8 cellular contexts compared by ENCODE assay signal in genomic region chr1:1511533-1512285, GRCh38. TPM values are rescaled to one million over a fixed set of nuclear protein-coding genes. Genes with fewer than 3 reads are reported as not detected.
DNase-seq lines count a peak whose midpoint lies in the region; ATAC-seq, FAIRE-seq and TF ChIP-seq lines count a peak whose summit lies in the region.

ATAD3A (plus strand) TSS chr1:1512162; CDS start chr1:1512269, 107 bp downstream.

- TF ChIP-seq CTCF in pancreas (IDR thresholded peaks at IDR 0.05) (no peak), thyroid gland (IDR thresholded peaks at IDR 0.05) (peak in 1 of 6 experiments; percentile 18)

- H3K4me1 ChIP-seq in pancreas (peaks cover 3 to 5% (median 4%) of the 10 kb centered on the region in 3 donors), thyroid gland (peaks cover 4 to 6% of the 10 kb centered on the region in 2 donors)

- H3K27ac ChIP-seq in pancreas: peak within 1 kb of the TSS; percentile 74 to 90 (median 86)
- H3K27ac ChIP-seq in thyroid gland: peak within 1 kb of the TSS; percentile 55 to 91 (median 87)

- H3K27me3 ChIP-seq in pancreas (no peaks in the 10 kb centered on the region), thyroid gland (no peaks in the 10 kb centered on the region)

- peak; percentile 98 for FAIRE-seq in GM12892 (lab: Jason Lieb, UNC)
- no peak for FAIRE-seq in pancreas (lab: Jason Lieb, UNC)

- ATAC-seq in HG02840 (IDR thresholded peaks at IDR 0.05; ENCODE audit: low FRiP score, unreplicated experiment) (peak; percentile 88), Right ventricle myocardium inferior (peak; percentile 97), pancreas (peak; percentile 97 to 99 (median 97))

- DNase-seq in GM12892 (ENCODE audit: insufficient read length) (peak; percentile 97), NCI-H1436 (lab: John Stamatoyannopoulos, UW) (peak; percentile 95), SW480 (ENCODE audit: low spot score) (peak; percentile 96), Right ventricle myocardium inferior (ENCODE audit: missing footprints) (peak; percentile 100), pancreas (peak; percentile 97 to 100 (median 98)), thyroid gland (peak; percentile 99)
- DNase-seq in activated naive CD8-positive, alpha-beta T cell treated with anti-CD3 and anti-CD28 coated beads, Interleukin-2, amount 50 U/mL, for 16 hours (ENCODE audit: low read depth, low spot score): peak; percentile 90

- intact Hi-C loops in Right ventricle myocardium inferior (cut with DNase I) (loop anchor here (10.0 kb wide), 1 partner anchor 63 kb away; the partner anchor contains the start of gene SSU72), pancreas (cut with DNase I) (no loop called here), thyroid gland (cut with DNase I) (no loop called here)

- 0 to 1% methylated on average over 55 to 99 of the region's 99 CpGs for WGBS in pancreas, 2 donors
- 0 to 1% methylated on average over 11 to 31 of the region's 99 CpGs for WGBS in thyroid gland, 2 donors

- H3K36me3 ChIP-seq in pancreas (no peaks in the 10 kb centered on the region), thyroid gland (no peaks in the 10 kb centered on the region)

- peak within 1 kb of the TSS; percentile 60 to 93 (median 79) for H3K4me3 ChIP-seq in pancreas
- H3K4me3 ChIP-seq in thyroid gland (replicated peaks in 1 of 3): peak within 1 kb of the TSS; percentile 63 to 91 (median 90)

- TF ChIP-seq POLR2A in GM12892 (IDR thresholded peaks at IDR 0.05; ENCODE audit: low read depth, low read length): peak; percentile 65; the same call in 1 of the 2 replicates
- peak in 1 of 2 donors; percentile 69 for TF ChIP-seq POLR2A in thyroid gland (IDR thresholded peaks at IDR 0.05)

- no peaks in the 10 kb centered on the region for H3K9me3 ChIP-seq in pancreas
- no peaks in the 10 kb centered on the region for H3K9me3 ChIP-seq in thyroid gland

RNA-seq across cellular contexts. Expression of gene ATAD3A, which starts in this region (rescaled TPM):
- 8.9 TPM for polyA plus RNA-seq in GM12892 (2012; ENCODE audit: missing spikeins)
- total RNA-seq in Right ventricle myocardium inferior (17.9 TPM), pancreas (10 to 100 TPM in 5 of 6 donors, 1 to 10 TPM in 1; 8.0 to 18.0 (median 14.8) TPM), thyroid gland (10 to 100 TPM; 21.6 to 34.2 (median 28.5) TPM)
- polyA plus RNA-seq in pancreas: 10 to 100 TPM; 22.5 to 33.8 TPM

Comparison
In these comparisons a context has a peak if more than half of its experiments do, and no peak if none do; other contexts are left out.
1. Peak in every context shown above with its lines: DNase-seq, ATAC-seq, H3K4me3 ChIP-seq and H3K27ac ChIP-seq.